Comparison of ENCODE assay signal across 14 cellular contexts in the genomic region with DNA sequence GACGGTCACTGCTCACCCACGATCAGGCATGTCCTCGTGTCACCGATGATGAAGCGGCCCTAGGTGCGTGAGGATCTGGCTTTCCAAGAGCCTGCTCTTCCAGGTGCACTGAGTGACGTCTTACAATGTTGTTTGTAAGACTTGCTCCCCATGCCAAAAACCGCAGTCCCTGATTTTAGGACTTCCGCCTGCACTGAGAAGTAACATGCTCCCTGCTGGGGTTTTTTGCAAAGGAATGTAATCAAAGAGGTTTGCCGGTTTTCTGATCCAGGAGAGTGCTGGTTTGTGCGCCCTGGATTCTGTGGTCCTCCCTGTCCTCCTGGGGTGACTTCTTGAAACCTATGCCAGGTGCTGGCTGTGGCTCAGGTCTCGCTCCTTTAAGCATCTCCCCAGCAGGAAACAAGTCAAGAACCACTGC. TPM values are rescaled to one million over a fixed set of nuclear protein-coding genes. Genes with fewer than 3 reads are reported as not detected.
DNase-seq lines count a peak whose midpoint lies in the region; ATAC-seq and TF ChIP-seq lines count a peak whose summit lies in the region.
"Had no signal": no experiment of that assay in that cellular context is flagged by ENCODE, and none has a peak within 500 bp of the region (broad histone marks: within the 10 kb centered on the region; RNA-seq: fewer than 3 reads in every experiment).

No MANE protein-coding gene starts in this region.

- POLR2A ChIA-PET in SK-N-SH (lab: Yijun Ruan, JAX), result no interaction called here

- TF ChIP-seq EP300 in SK-N-SH (IDR thresholded peaks at IDR 0.05; ENCODE audit: borderline replicate concordance in 1 of 2, low read depth in 1 of 2, low read length in 1 of 2), result no peak

- H3K27ac ChIP-seq in HUES48 (ENCODE audit: low read depth, low read length), result peak overlapping the region; percentile 89
- peak overlapping the region; percentile 61 to 71 for H3K27ac ChIP-seq in thoracic aorta
- H3K27ac ChIP-seq in SK-N-SH (ENCODE audit: low read depth in 2 of 2, low read length in 1 of 2), result no peak overlapping the region

- H4K20me1 ChIP-seq in SK-N-SH (ENCODE audit: insufficient read depth), result peaks cover 17% of the 10 kb centered on the region; the same call in 1 of the 2 replicates

- H3K79me2 ChIP-seq in SK-N-SH (ENCODE audit: insufficient read depth), result peaks cover 96% of the 10 kb centered on the region

- H3K9me3 ChIP-seq in HUES48 (ENCODE audit: control insufficient read depth, insufficient read depth, low read length), result no peaks in the 10 kb centered on the region
- H3K9me3 ChIP-seq in thoracic aorta, result no peaks in the 10 kb centered on the region
- H3K9me3 ChIP-seq in SK-N-SH, result no peaks in the 10 kb centered on the region
- H3K9me3 ChIP-seq: adrenal gland had no signal

- ATAC-seq in thoracic aorta (ENCODE audit: insufficient number of reproducible peaks, low FRiP score, low read depth), result no peak

- no peaks in the 10 kb centered on the region for H3K27me3 ChIP-seq in HUES48 (ENCODE audit: control insufficient read depth, insufficient read depth, low read length)
- H3K27me3 ChIP-seq in thoracic aorta (replicated peaks; ENCODE audit: insufficient read depth), result no peaks in the 10 kb centered on the region
- H3K27me3 ChIP-seq in SK-N-SH (ENCODE audit: insufficient read depth), result no peaks in the 10 kb centered on the region
- H3K27me3 ChIP-seq: adrenal gland, dorsolateral prefrontal cortex had no signal

- TF ChIP-seq RAD21 in SK-N-SH (IDR thresholded peaks at IDR 0.05; ENCODE audit: low read length), result no peak

- peaks cover 1% of the 10 kb centered on the region for H3F3A ChIP-seq in SK-N-SH (replicated peaks; ENCODE audit: insufficient read depth)

- 99% methylated on average over 6 of the region's 12 CpGs for WGBS in SK-N-SH (ENCODE audit: low lambda C conversion rate)

- no peaks in the 10 kb centered on the region for H3K9me2 ChIP-seq in SK-N-SH

- TF ChIP-seq CTCF in thoracic aorta (IDR thresholded peaks at IDR 0.05) (no peak), SK-N-SH (IDR thresholded peaks at IDR 0.05) (no peak)

- H3K4me1 ChIP-seq in HUES48 (ENCODE audit: control insufficient read depth, insufficient read depth, low read length), result peaks cover 21% of the 10 kb centered on the region
- peaks cover 22 to 65% of the 10 kb centered on the region in 2 donors for H3K4me1 ChIP-seq in thoracic aorta (ENCODE audit: control insufficient read depth in 1 of 2, low read depth in 2 of 2)
- H3K4me1 ChIP-seq in SK-N-SH (ENCODE audit: control insufficient read depth in 1 of 2, insufficient read depth in 2 of 2, low read depth in 1 of 2, low read length in 1 of 2), result peaks cover 0 to 15% of the 10 kb centered on the region in 2 experiments; a peak in 1 of 4 replicates

- H3K36me3 ChIP-seq in HUES48 (ENCODE audit: control insufficient read depth, insufficient read depth, low read length) (0 out of 2 replicates have a peak, but pooled peaks cover 3% of the 10 kb centered on the region), thoracic aorta (peaks cover 13% of the 10 kb centered on the region), SK-N-SH (replicated peaks in 1 of 2; ENCODE audit: control insufficient read depth in 1 of 2, insufficient read depth in 2 of 2, low read length in 1 of 2) (peaks cover 12 to 15% of the 10 kb centered on the region in 2 experiments)
- H3K36me3 ChIP-seq: adrenal gland had no signal

- CTCF ChIA-PET in SK-N-SH (lab: Yijun Ruan, JAX), result no interaction called here

- H3K4me2 ChIP-seq in SK-N-SH, result no peak overlapping the region

- no peak overlapping the region for H2AFZ ChIP-seq in SK-N-SH (ENCODE audit: low read depth)

- DNase-seq in cerebellar cortex (ENCODE audit: low spot score) (peak; percentile 37), iPS DF 19.7 (ENCODE audit: low read depth, low spot score) (peak; percentile 73), thoracic aorta (ENCODE audit: low spot score) (no peak), NOMO-1 (lab: John Stamatoyannopoulos, UW; ENCODE audit: unreplicated experiment in 2 of 2) (no peak), SK-N-SH (no peak)
- no peak for DNase-seq in activated CD4-positive, CD25-positive, alpha-beta regulatory T cell (lab: John Stamatoyannopoulos, UW)
- DNase-seq: activated CD4-positive, alpha-beta T cell treated with anti-CD3 and anti-CD28 coated beads, Interleukin-2, amount 50 U/mL, for 4 hours; adrenal gland; DND-41; foreskin melanocyte; stimulated activated naive CD4-positive, alpha-beta T cell; T1000 had no signal

- peak overlapping the region; percentile 12; the same call in 1 of the 2 replicates for H3K9ac ChIP-seq in HUES48 (ENCODE audit: low read depth, low read length)
- no peak overlapping the region for H3K9ac ChIP-seq in SK-N-SH

- no peak overlapping the region for H3K4me3 ChIP-seq in HUES48 (ENCODE audit: low read depth, low read length)
- H3K4me3 ChIP-seq in thoracic aorta, result no peak overlapping the region
- H3K4me3 ChIP-seq in SK-N-SH (ENCODE audit: low read depth in 2 of 2, low read length in 1 of 2), result no peak overlapping the region
- H3K4me3 ChIP-seq: adrenal gland, dorsolateral prefrontal cortex had no signal

TF ChIP-seq in SK-N-SH, 30 proteins besides CTCF, POLR2A, EP300 and RAD21 (continues in another document):
- TF ChIP-seq TAF1 (IDR thresholded peaks at IDR 0.05; ENCODE audit: borderline replicate concordance, low read depth, low read length) (no peak), MXI1 (IDR thresholded peaks at IDR 0.05; ENCODE audit: low read depth, low read length) (no peak), FOSL2 (IDR thresholded peaks at IDR 0.05; ENCODE audit: borderline replicate concordance, low read depth) (no peak), MEF2A (IDR thresholded peaks at IDR 0.05; ENCODE audit: borderline replicate concordance, low read depth) (no peak), EZH2phosphoT487 (IDR thresholded peaks at IDR 0.05; ENCODE audit: borderline replicate concordance, low read depth) (no peak), RCOR1 (IDR thresholded peaks at IDR 0.05; ENCODE audit: low read length) (no peak), POLR2AphosphoS5 (IDR thresholded peaks at IDR 0.05; ENCODE audit: low read depth, low read length) (no peak)
- TF ChIP-seq, protein P1, sequence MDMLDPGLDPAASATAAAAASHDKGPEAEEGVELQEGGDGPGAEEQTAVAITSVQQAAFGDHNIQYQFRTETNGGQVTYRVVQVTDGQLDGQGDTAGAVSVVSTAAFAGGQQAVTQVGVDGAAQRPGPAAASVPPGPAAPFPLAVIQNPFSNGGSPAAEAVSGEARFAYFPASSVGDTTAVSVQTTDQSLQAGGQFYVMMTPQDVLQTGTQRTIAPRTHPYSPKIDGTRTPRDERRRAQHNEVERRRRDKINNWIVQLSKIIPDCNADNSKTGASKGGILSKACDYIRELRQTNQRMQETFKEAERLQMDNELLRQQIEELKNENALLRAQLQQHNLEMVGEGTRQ (IDR thresholded peaks at IDR 0.05; ENCODE audit: borderline replicate concordance, low read depth, low read length), result no peak
- TF ChIP-seq, protein P2, sequence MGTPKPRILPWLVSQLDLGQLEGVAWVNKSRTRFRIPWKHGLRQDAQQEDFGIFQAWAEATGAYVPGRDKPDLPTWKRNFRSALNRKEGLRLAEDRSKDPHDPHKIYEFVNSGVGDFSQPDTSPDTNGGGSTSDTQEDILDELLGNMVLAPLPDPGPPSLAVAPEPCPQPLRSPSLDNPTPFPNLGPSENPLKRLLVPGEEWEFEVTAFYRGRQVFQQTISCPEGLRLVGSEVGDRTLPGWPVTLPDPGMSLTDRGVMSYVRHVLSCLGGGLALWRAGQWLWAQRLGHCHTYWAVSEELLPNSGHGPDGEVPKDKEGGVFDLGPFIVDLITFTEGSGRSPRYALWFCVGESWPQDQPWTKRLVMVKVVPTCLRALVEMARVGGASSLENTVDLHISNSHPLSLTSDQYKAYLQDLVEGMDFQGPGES (IDR thresholded peaks at IDR 0.05; ENCODE audit: low read depth, low read length), result no peak
- TF ChIP-seq, protein P3, sequence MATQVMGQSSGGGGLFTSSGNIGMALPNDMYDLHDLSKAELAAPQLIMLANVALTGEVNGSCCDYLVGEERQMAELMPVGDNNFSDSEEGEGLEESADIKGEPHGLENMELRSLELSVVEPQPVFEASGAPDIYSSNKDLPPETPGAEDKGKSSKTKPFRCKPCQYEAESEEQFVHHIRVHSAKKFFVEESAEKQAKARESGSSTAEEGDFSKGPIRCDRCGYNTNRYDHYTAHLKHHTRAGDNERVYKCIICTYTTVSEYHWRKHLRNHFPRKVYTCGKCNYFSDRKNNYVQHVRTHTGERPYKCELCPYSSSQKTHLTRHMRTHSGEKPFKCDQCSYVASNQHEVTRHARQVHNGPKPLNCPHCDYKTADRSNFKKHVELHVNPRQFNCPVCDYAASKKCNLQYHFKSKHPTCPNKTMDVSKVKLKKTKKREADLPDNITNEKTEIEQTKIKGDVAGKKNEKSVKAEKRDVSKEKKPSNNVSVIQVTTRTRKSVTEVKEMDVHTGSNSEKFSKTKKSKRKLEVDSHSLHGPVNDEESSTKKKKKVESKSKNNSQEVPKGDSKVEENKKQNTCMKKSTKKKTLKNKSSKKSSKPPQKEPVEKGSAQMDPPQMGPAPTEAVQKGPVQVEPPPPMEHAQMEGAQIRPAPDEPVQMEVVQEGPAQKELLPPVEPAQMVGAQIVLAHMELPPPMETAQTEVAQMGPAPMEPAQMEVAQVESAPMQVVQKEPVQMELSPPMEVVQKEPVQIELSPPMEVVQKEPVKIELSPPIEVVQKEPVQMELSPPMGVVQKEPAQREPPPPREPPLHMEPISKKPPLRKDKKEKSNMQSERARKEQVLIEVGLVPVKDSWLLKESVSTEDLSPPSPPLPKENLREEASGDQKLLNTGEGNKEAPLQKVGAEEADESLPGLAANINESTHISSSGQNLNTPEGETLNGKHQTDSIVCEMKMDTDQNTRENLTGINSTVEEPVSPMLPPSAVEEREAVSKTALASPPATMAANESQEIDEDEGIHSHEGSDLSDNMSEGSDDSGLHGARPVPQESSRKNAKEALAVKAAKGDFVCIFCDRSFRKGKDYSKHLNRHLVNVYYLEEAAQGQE (IDR thresholded peaks at IDR 0.05; ENCODE audit: low read depth, low read length), result no peak

RNA-seq across cellular contexts. Expression of a gene that starts 38.8 kb away (rescaled TPM):
- 100 to 1,000 TPM; 229 to 257 TPM for total RNA-seq in thoracic aorta
- 28.4 and 37.6 TPM in 2 replicates for polyA plus RNA-seq in SK-N-SH (2012; rRNA removed)
- 15.1 and 22.1 TPM in 2 replicates for polyA plus RNA-seq in SK-N-SH (2012; cell fraction: cytosol; rRNA removed)
- polyA plus RNA-seq in SK-N-SH (2012; cell fraction: nucleus; rRNA removed), result 120 and 128 TPM in 2 replicates

RNA-seq across cellular contexts. Expression of a gene that starts 39.2 kb away (rescaled TPM):
- total RNA-seq in thoracic aorta, result 10 to 100 TPM in 1 of 2 donors, 1 to 10 TPM in 1; 2.2 to 11.3 TPM
- 7.4 and 9.6 TPM in 2 replicates for polyA plus RNA-seq in SK-N-SH (2012; rRNA removed)
- polyA plus RNA-seq in SK-N-SH (2012; cell fraction: cytosol; rRNA removed), result 7.0 and 8.5 TPM in 2 replicates
- polyA plus RNA-seq in SK-N-SH (2012; cell fraction: nucleus; rRNA removed), result 12.9 and 16.9 TPM in 2 replicates

Comparison
In these comparisons a context has a peak if more than half of its experiments do, and no peak if none do; other contexts are left out.
1. H3K27ac ChIP-seq: peak in HUES48 (single experiment) and thoracic aorta (2 of 2); none in SK-N-SH (0 of 2).
2. DNase-seq: peak in cerebellar cortex (single experiment) and iPS DF 19.7 (single experiment); none in thoracic aorta (single experiment), activated CD4-positive, CD25-positive, alpha-beta regulatory T cell (0 of 4), NOMO-1 (0 of 2) and SK-N-SH (single experiment).